In the genomic region with DNA sequence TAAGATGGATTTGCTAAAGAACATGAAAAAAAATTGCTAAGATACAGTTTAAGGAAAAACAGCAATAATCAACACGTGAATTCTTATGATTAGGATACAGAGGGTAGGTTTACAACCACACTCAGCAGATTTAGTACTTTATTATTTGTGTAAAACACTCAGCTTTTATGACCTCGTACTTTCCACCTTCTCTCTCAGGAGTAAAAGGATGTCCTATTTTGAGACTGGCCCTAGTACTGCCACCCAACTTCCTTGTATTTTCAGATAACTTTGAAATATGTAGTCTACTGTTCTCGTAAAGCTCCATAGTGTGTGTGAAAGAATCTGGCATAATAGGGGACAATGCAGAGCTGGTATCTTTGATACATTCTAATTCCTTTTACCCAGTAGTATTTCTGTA, we compare ENCODE assay signal across 27 cellular contexts.
"Had no signal": no experiment of that assay in that cellular context is flagged by ENCODE, and none has a peak within 500 bp of the region (broad histone marks: within the 10 kb centered on the region; RNA-seq: fewer than 3 reads in every experiment).

No MANE protein-coding gene starts in this region.

- H3K36me3 Mint-ChIP-seq: naive B cell; natural killer cell treated with Interleukin-12 subunit alpha and Interleukin-12 subunit beta and Interleukin-15 and Interleukin-18, amount 100 ng/mL, for 72 hours; stimulated activated effector memory CD8-positive, alpha-beta T cell treated with anti-CD3 and anti-CD28 coated beads, Interleukin-12 subunit alpha, Interleukin-12 subunit beta, amount 100 ng/mL, for 72 hours; type B pancreatic cell had no signal

- H3K4me1 ChIP-seq: heart right ventricle, lower lobe of right lung, pancreas, prostate gland, sigmoid colon, spleen, suprapubic skin, tibial artery, uterus had no signal

- H3K4me3 ChIP-seq: heart right ventricle, hepatocyte, lower lobe of right lung, pancreas, prostate gland, sigmoid colon, spleen, suprapubic skin, thoracic aorta, tibial artery, uterus had no signal

- H3K4me3 Mint-ChIP-seq: naive B cell; natural killer cell treated with Interleukin-12 subunit alpha and Interleukin-12 subunit beta and Interleukin-15 and Interleukin-18, amount 100 ng/mL, for 72 hours; stimulated activated effector memory CD8-positive, alpha-beta T cell treated with anti-CD3 and anti-CD28 coated beads, Interleukin-12 subunit alpha, Interleukin-12 subunit beta, amount 100 ng/mL, for 72 hours; stimulated activated naive CD8-positive, alpha-beta T cell treated with anti-CD3 and anti-CD28 coated beads, Interleukin-15, Interleukin-2, amounts not matched to agents 100 ng/mL and 50 ng/mL, for 24 hours; type B pancreatic cell had no signal

- H2AFZ ChIP-seq: hepatocyte had no signal

- H3K4me2 ChIP-seq: hepatocyte had no signal

- H3K4me1 Mint-ChIP-seq: naive B cell; stimulated activated effector memory CD8-positive, alpha-beta T cell treated with anti-CD3 and anti-CD28 coated beads, Interleukin-12 subunit alpha, Interleukin-12 subunit beta, amount 100 ng/mL, for 72 hours had no signal

- H3K9me3 ChIP-seq: heart right ventricle, lower lobe of right lung, pancreas, prostate gland, sigmoid colon, spleen, suprapubic skin, thoracic aorta, tibial artery, uterus had no signal

- H3K79me2 ChIP-seq: hepatocyte had no signal

- DNase-seq: heart right ventricle; islet precursor cell; lower lobe of right lung; mammary epithelial cell; mesenchymal stem cell; naive B cell; nucleus accumbens; pancreas; posterior cingulate gyrus; retina; right cardiac atrium; sigmoid colon; small intestine; spleen; stimulated activated CD4-positive, alpha-beta T cell treated with anti-CD3 and anti-CD28 coated beads, Interleukin-4, amount 100 ng/mL, for 24 hours; stimulated activated naive CD4-positive, alpha-beta T cell; tibial artery; uterus had no signal

- FAIRE-seq: pancreas, small intestine had no signal

- ATAC-seq: heart right ventricle; left lobe of liver; lower lobe of right lung; natural killer cell treated with Interleukin-12 subunit alpha and Interleukin-12 subunit beta and Interleukin-15 and Interleukin-18, amount 100 ng/mL, for 72 hours; pancreas; right cardiac atrium; stimulated activated effector memory CD8-positive, alpha-beta T cell treated with anti-CD3 and anti-CD28 coated beads, Interleukin-12 subunit alpha, Interleukin-12 subunit beta, amount 100 ng/mL, for 72 hours had no signal

- H3K9me3 Mint-ChIP-seq: naive B cell; natural killer cell treated with Interleukin-12 subunit alpha and Interleukin-12 subunit beta and Interleukin-15 and Interleukin-18, amount 100 ng/mL, for 72 hours; stimulated activated effector memory CD8-positive, alpha-beta T cell treated with anti-CD3 and anti-CD28 coated beads, Interleukin-12 subunit alpha, Interleukin-12 subunit beta, amount 100 ng/mL, for 72 hours; stimulated activated naive CD8-positive, alpha-beta T cell treated with anti-CD3 and anti-CD28 coated beads, Interleukin-15, Interleukin-2, amounts not matched to agents 100 ng/mL and 50 ng/mL, for 24 hours; type B pancreatic cell had no signal

- H3K27ac ChIP-seq: heart right ventricle, hepatocyte, lower lobe of right lung, pancreas, prostate gland, sigmoid colon, spleen, suprapubic skin, thoracic aorta, tibial artery, uterus had no signal

- H3K36me3 ChIP-seq: heart right ventricle, lower lobe of right lung, pancreas, prostate gland, sigmoid colon, spleen, suprapubic skin, thoracic aorta, tibial artery, uterus had no signal

- H3K27me3 Mint-ChIP-seq: naive B cell; natural killer cell treated with Interleukin-12 subunit alpha and Interleukin-12 subunit beta and Interleukin-15 and Interleukin-18, amount 100 ng/mL, for 72 hours; stimulated activated naive CD8-positive, alpha-beta T cell treated with anti-CD3 and anti-CD28 coated beads, Interleukin-15, Interleukin-2, amounts not matched to agents 100 ng/mL and 50 ng/mL, for 24 hours; type B pancreatic cell had no signal

- H3K27ac Mint-ChIP-seq: natural killer cell treated with Interleukin-12 subunit alpha and Interleukin-12 subunit beta and Interleukin-15 and Interleukin-18, amount 100 ng/mL, for 72 hours; stimulated activated effector memory CD8-positive, alpha-beta T cell treated with anti-CD3 and anti-CD28 coated beads, Interleukin-12 subunit alpha, Interleukin-12 subunit beta, amount 100 ng/mL, for 72 hours; stimulated activated naive CD8-positive, alpha-beta T cell treated with anti-CD3 and anti-CD28 coated beads, Interleukin-15, Interleukin-2, amounts not matched to agents 100 ng/mL and 50 ng/mL, for 24 hours; type B pancreatic cell had no signal

- H3K27me3 ChIP-seq: heart right ventricle, hepatocyte, pancreas, sigmoid colon, spleen, suprapubic skin, tibial artery, uterus had no signal
